In genomic region chr3:12193485-12194165, GRCh38 we compare ENCODE assay signal across 9 cellular contexts. TPM values are rescaled to one million over a fixed set of nuclear protein-coding genes. Genes with fewer than 3 reads are reported as not detected.
DNase-seq lines count a peak whose midpoint lies in the region; ATAC-seq, FAIRE-seq and TF ChIP-seq lines count a peak whose summit lies in the region.
"Had no signal": no experiment of that assay in that cellular context is flagged by ENCODE, and none has a peak within 500 bp of the region (broad histone marks: within the 10 kb centered on the region; RNA-seq: fewer than 3 reads in every experiment).

No MANE protein-coding gene starts in this region.

- H2AFZ ChIP-seq in OCI-LY3 (ENCODE audit: low read depth, low read length): no peak overlapping the region

- no peaks in the 10 kb centered on the region for H3K9me3 ChIP-seq in OCI-LY3 (ENCODE audit: insufficient read depth, low read length)
- no peaks in the 10 kb centered on the region for H3K9me3 ChIP-seq in pancreas

- no peak for FAIRE-seq in pancreas (lab: Jason Lieb, UNC)

- H3K27ac ChIP-seq in OCI-LY3 (ENCODE audit: low read length) (peak overlapping the region; percentile 68), coronary artery (peak overlapping the region; percentile 83 to 84), pancreas (peak overlapping the region in 1 of 4 donors; percentile 6)

- 0 out of 2 replicates have a peak overlapping the region, but pooled peaks have one; percentile 0 for H3K9ac ChIP-seq in OCI-LY3 (ENCODE audit: low read length)

- H3K36me3 ChIP-seq in OCI-LY3 (replicated peaks; ENCODE audit: low read depth, low read length) (no peaks in the 10 kb centered on the region), pancreas (no peaks in the 10 kb centered on the region)

- peak overlapping the region; percentile 65 for H3K4me3 Mint-ChIP-seq in activated CD4-positive, alpha-beta T cell treated with anti-CD3 and anti-CD28 coated beads, Interleukin-2, amount 10 ng/mL, durations not matched to agents 24 days and 14 days
- H3K4me3 Mint-ChIP-seq: central memory CD8-positive, alpha-beta T cell had no signal

- H3K36me3 Mint-ChIP-seq in activated CD4-positive, alpha-beta T cell treated with anti-CD3 and anti-CD28 coated beads, Interleukin-2, amount 10 ng/mL, durations not matched to agents 24 days and 14 days (ENCODE audit: low read depth): no peaks in the 10 kb centered on the region

- H3K4me2 ChIP-seq in OCI-LY3 (ENCODE audit: low read length): peak overlapping the region; percentile 64

- TF ChIP-seq CTCF in OCI-LY3 (IDR thresholded peaks at IDR 0.05; ENCODE audit: low read depth, low read length): no peak
- no peak for TF ChIP-seq CTCF in coronary artery (IDR thresholded peaks at IDR 0.05)
- TF ChIP-seq CTCF in pancreas (IDR thresholded peaks at IDR 0.05): no peak

- peak; percentile 79 for DNase-seq in activated CD4-positive, alpha-beta T cell treated with anti-CD3 and anti-CD28 coated beads, Interleukin-2, amount 10 ng/mL, durations not matched to agents 24 days and 14 days
- no peak for DNase-seq in activated CD4-positive, alpha-beta T cell treated with anti-CD3 and anti-CD28 coated beads for 1 hour
- DNase-seq in coronary artery (ENCODE audit: low spot score): no peak
- no peak for DNase-seq in pancreas
- no peak for DNase-seq in NCI-H1436 treated with DMSO at 0.1 percent for 48 hours (lab: John Stamatoyannopoulos, UW)
- DNase-seq in NCI-H2196 treated with DMSO at 0.1 percent for 48 hours (lab: John Stamatoyannopoulos, UW; ENCODE audit: unreplicated experiment): no peak

- peak overlapping the region; percentile 40 for H3K4me3 ChIP-seq in OCI-LY3 (ENCODE audit: low read length)
- H3K4me3 ChIP-seq in coronary artery: no peak overlapping the region
- no peak overlapping the region for H3K4me3 ChIP-seq in pancreas

- H3K4me1 ChIP-seq in OCI-LY3 (ENCODE audit: low read length): peaks cover 72% of the 10 kb centered on the region
- H3K4me1 ChIP-seq in pancreas: peaks cover 0 to 2% (median 0%) of the 10 kb centered on the region in 3 donors

- no peaks in the 10 kb centered on the region for H3K27me3 Mint-ChIP-seq in activated CD4-positive, alpha-beta T cell treated with anti-CD3 and anti-CD28 coated beads, Interleukin-2, amount 10 ng/mL, durations not matched to agents 24 days and 14 days

- 91 to 96% methylated on average over 1 of the region's 1 CpG for WGBS in pancreas, 2 donors

- peaks cover 77% of the 10 kb centered on the region for H3K4me1 Mint-ChIP-seq in activated CD4-positive, alpha-beta T cell treated with anti-CD3 and anti-CD28 coated beads, Interleukin-2, amount 10 ng/mL, durations not matched to agents 24 days and 14 days
- H3K4me1 Mint-ChIP-seq: central memory CD8-positive, alpha-beta T cell had no signal

- ATAC-seq in HG02840 (IDR thresholded peaks at IDR 0.05; ENCODE audit: low FRiP score, unreplicated experiment) (peak; percentile 48), pancreas (peak in 3 of 4 donors; percentile 63 to 88 (median 85))

- H4K20me1 ChIP-seq in OCI-LY3 (ENCODE audit: insufficient read depth, low read length): no peaks in the 10 kb centered on the region

- H3K27me3 ChIP-seq in OCI-LY3 (ENCODE audit: low read depth, low read length): peaks cover 9% of the 10 kb centered on the region; the same call in 1 of the 2 replicates
- H3K27me3 ChIP-seq in pancreas: no peaks in the 10 kb centered on the region

- no peaks in the 10 kb centered on the region for H3K9me3 Mint-ChIP-seq in activated CD4-positive, alpha-beta T cell treated with anti-CD3 and anti-CD28 coated beads, Interleukin-2, amount 10 ng/mL, durations not matched to agents 24 days and 14 days
- H3K9me3 Mint-ChIP-seq: central memory CD8-positive, alpha-beta T cell had no signal

- no peaks in the 10 kb centered on the region for H3K79me2 ChIP-seq in OCI-LY3 (ENCODE audit: low read length)

- peak overlapping the region; percentile 93 for H3K27ac Mint-ChIP-seq in activated CD4-positive, alpha-beta T cell treated with anti-CD3 and anti-CD28 coated beads, Interleukin-2, amount 10 ng/mL, durations not matched to agents 24 days and 14 days

- intact Hi-C loops in activated CD4-positive, alpha-beta T cell treated with anti-CD3 and anti-CD28 coated beads, Interleukin-2, amount 10 ng/mL, durations not matched to agents 24 days and 14 days (cut with micrococcal nuclease): loop anchor here (1.0 to 10.0 kb wide), 5 partner anchors 14 to 819 kb away; no protein-coding TSS in a partner anchor
- intact Hi-C loops in pancreas (cut with DNase I): no loop called here

RNA-seq across cellular contexts. Expression of gene TIMP4, which starts 34.9 kb away (rescaled TPM):
- total RNA-seq in activated CD4-positive, alpha-beta T cell treated with anti-CD3 and anti-CD28 coated beads, Interleukin-2, amount 10 ng/mL, durations not matched to agents 24 days and 14 days: 0.19 and 0.33 TPM in 2 replicates
- 1 to 10 TPM in 4 of 6 donors, under 1 TPM in 2; 0.12 to 4.6 (median 1.2) TPM for total RNA-seq in pancreas
- polyA plus RNA-seq in pancreas: 1 to 10 TPM; 2.1 to 3.0 TPM
